ENCODE assay signal across 9 cellular contexts in the genomic region with DNA sequence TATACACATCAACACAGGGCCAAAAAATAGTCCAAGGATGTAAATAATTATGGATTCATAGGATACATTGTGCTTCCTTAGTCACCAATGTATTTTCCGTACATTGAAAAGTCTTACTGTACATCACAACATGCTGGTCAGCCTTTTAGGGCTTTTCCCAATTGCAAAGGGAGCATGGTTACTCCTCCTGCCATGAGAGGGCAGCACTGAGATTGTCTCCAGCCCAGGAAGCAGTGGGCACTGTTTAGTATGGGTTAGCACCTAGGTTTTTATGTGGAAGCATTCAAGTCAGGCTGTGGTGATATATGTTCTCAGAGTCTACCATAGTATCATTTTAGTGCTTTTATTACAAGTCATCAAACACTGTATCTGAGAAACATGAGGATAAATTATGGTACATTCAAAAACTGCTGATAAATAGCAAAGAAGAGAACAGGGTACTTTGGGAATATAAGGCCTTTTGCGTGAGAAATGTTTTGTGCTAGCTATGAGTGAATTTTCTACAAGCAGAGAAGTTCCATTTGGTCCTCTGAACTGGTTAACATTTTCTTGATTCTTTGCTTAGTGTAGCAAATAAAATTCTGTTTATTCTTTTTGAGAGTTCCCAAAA. TPM values are rescaled to one million over a fixed set of nuclear protein-coding genes. Genes with fewer than 3 reads are reported as not detected.
DNase-seq lines count a peak whose midpoint lies in the region; ATAC-seq and TF ChIP-seq lines count a peak whose summit lies in the region.
"Had no signal": no experiment of that assay in that cellular context is flagged by ENCODE, and none has a peak within 500 bp of the region (broad histone marks: within the 10 kb centered on the region; RNA-seq: fewer than 3 reads in every experiment).

No MANE protein-coding gene starts in this region.

- no peak overlapping the region for H3K27ac ChIP-seq in CD4-positive, alpha-beta T cell (ENCODE audit: low read depth, low read length)

- peaks cover 4% of the 10 kb centered on the region for H3K27me3 Mint-ChIP-seq in CD4-positive, alpha-beta T cell

- no peaks in the 10 kb centered on the region for H3K27me3 ChIP-seq in CD4-positive, alpha-beta T cell (ENCODE audit: control insufficient read depth, insufficient read depth, low read length)

- ATAC-seq in CD4-positive, alpha-beta T cell (ENCODE audit: poor library complexity) = no peak
- ATAC-seq in GM18520 (IDR thresholded peaks at IDR 0.05; ENCODE audit: unreplicated experiment) (peak; percentile 78), HG02870 (IDR thresholded peaks at IDR 0.05; ENCODE audit: unreplicated experiment) (peak; percentile 98)

- intact Hi-C loops in CD4-positive, alpha-beta T cell (cut with DNase I, micrococcal nuclease) = loop anchor here (1.0 to 10.0 kb wide), 2 partner anchors 224 to 747 kb away; no protein-coding TSS in a partner anchor

- no peak overlapping the region for H3K4me3 Mint-ChIP-seq in CD4-positive, alpha-beta T cell

- H3K36me3 Mint-ChIP-seq in CD4-positive, alpha-beta T cell (ENCODE audit: low read depth) = no peaks in the 10 kb centered on the region

- POLR2A ChIA-PET in CD4-positive, alpha-beta T cell (lab: Charles Lee) = no interaction called here

- H3K4me1 Mint-ChIP-seq in CD4-positive, alpha-beta T cell (ENCODE audit: low read depth) = no peaks in the 10 kb centered on the region

- no peak overlapping the region for H3K27ac Mint-ChIP-seq in CD4-positive, alpha-beta T cell

- no peak overlapping the region for H3K4me3 ChIP-seq in fibroblast of mammary gland (ENCODE audit: control insufficient read depth, low read depth, low read length)

- DNase-seq in CD4-positive, alpha-beta T cell = peak in 2 of 10 experiments; percentile 0 to 1
- peak; percentile 44 for DNase-seq in NCI-H1092 treated with DMSO at 0.1 percent for 48 hours (lab: John Stamatoyannopoulos, UW)
- DNase-seq in UCSD-AML1 (lab: John Stamatoyannopoulos, UW; ENCODE audit: unreplicated experiment) = peak; percentile 12
- peak; percentile 68 for DNase-seq in fibroblast of mammary gland (ENCODE audit: low read depth)
- peak; percentile 1 for DNase-seq in pulmonary artery endothelial cell (ENCODE audit: low read depth, low spot score)
- no peak for DNase-seq in NCI-H774 (lab: John Stamatoyannopoulos, UW)

- TF ChIP-seq CTCF in CD4-positive, alpha-beta T cell (IDR thresholded peaks at IDR 0.05) = peak; percentile 70
- TF ChIP-seq CTCF in fibroblast of mammary gland (conservative IDR thresholded peaks at IDR 0.05; ENCODE audit: control insufficient read depth, insufficient read depth, low read depth, low read length) = peak; percentile 96

- H3K9me3 Mint-ChIP-seq in CD4-positive, alpha-beta T cell = no peaks in the 10 kb centered on the region

- H3K9me3 ChIP-seq in CD4-positive, alpha-beta T cell (ENCODE audit: control insufficient read depth, low read length) = no peaks in the 10 kb centered on the region

- CTCF ChIA-PET in CD4-positive, alpha-beta T cell (lab: Charles Lee) = no interaction called here

RNA-seq across cellular contexts. Expression of a gene that starts 34.0 kb away (rescaled TPM):
- not detected for total RNA-seq in CD4-positive, alpha-beta T cell
- total RNA-seq in pulmonary artery endothelial cell = not detected in 2 replicates
- total RNA-seq: T-helper 2 cell treated with Interferon-gamma antibody and Interleukin-4, amounts not matched to agents 100 ng/mL and 5 ng/mL, for 36 hours had no signal
